Comparison of ENCODE assay signal across 8 cellular contexts in the genomic region with DNA sequence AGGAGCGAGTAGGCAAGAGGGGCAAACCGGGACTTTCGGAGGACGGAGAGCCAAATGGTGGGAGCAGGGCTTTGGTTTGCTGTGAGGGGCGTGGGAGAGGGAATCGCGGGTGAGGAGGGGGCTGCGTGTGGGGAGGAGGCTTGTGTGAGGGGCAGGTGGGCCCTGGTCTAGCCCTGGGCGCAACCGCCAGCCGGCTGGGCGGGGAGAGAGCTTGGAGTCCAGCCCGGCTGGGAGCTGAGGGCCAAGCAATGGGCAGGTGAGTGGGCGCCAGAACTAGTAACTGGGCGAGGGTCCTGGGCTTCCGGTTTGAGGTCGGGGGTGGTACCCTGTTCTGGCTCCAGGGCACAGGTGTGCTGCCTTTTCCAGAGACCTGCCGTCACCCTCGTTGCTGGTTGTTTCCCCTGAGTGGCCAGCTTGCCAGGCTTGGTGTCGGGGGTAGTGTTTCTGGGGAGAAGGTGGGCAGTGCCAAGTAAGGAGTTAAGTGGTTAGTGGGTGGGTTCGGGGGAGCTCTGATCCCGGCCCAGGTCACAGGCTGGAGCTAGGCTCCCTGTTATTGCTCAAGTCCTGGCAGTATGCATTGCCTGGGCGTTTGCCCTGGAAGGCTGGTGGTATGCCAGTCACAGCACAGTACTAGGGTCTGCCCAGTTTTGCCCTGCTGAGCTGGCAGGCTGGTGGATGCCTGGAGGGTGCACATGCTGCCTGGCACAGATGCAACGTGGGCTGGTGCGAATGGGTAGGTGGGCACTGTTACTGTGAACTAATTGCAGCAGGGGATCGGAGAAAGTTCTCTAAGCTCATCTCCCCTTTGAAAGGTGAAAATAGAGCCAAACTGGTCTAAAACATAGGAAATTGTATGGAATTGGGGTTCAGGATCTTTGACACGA. TPM values are rescaled to one million over a fixed set of nuclear protein-coding genes. Genes with fewer than 3 reads are reported as not detected.
DNase-seq lines count a peak whose midpoint lies in the region; ATAC-seq and TF ChIP-seq lines count a peak whose summit lies in the region.

No MANE protein-coding gene starts in this region.

- H3K4me3 ChIP-seq in NB4 (ENCODE audit: low read depth, low read length) (peak overlapping the region; percentile 90), left ventricle myocardium inferior (peak overlapping the region; percentile 84)

- H3K9me3 ChIP-seq in left ventricle myocardium inferior (replicated peaks) = no peaks in the 10 kb centered on the region

- 4 to 10% (median 9%) methylated on average over 24 to 27 of the region's 27 CpGs for WGBS in adipose tissue, 3 donors

- H3K27ac ChIP-seq in adipose tissue (ENCODE audit: low read depth, low read length) = peak overlapping the region; percentile 87
- H3K27ac ChIP-seq in left ventricle myocardium inferior (replicated peaks) = peak overlapping the region; percentile 98

- H3K4me1 ChIP-seq in left ventricle myocardium inferior = peaks cover 72% of the 10 kb centered on the region

- no peak for TF ChIP-seq POLR2A in NB4 (IDR thresholded peaks at IDR 0.05; ENCODE audit: extremely low read depth, insufficient read length)

- TF ChIP-seq CTCF in NB4 (IDR thresholded peaks at IDR 0.05; ENCODE audit: low read depth, low read length) (no peak), left ventricle myocardium inferior (IDR thresholded peaks at IDR 0.05; ENCODE audit: borderline replicate concordance) (no peak)

- peak; percentile 33 for DNase-seq in ELR (ENCODE audit: low read depth)
- peak; percentile 33 for DNase-seq in NB4 (ENCODE audit: low read depth)
- peak; percentile 77 for DNase-seq in left ventricle myocardium inferior
- peak; percentile 86 for DNase-seq in posterior vena cava (ENCODE audit: low spot score)
- no peak for DNase-seq in GM19240 (ENCODE audit: insufficient read length, low spot score)
- DNase-seq in epidermal melanocyte (ENCODE audit: insufficient read length, low spot score) = no peak

- no peaks in the 10 kb centered on the region for H3K27me3 ChIP-seq in left ventricle myocardium inferior (ENCODE audit: low read depth)

- intact Hi-C loops in left ventricle myocardium inferior (cut with micrococcal nuclease) = no loop called here
- intact Hi-C loops in posterior vena cava (cut with DNase I) = no loop called here

- H3K36me3 ChIP-seq in left ventricle myocardium inferior = no peaks in the 10 kb centered on the region

- no peak for ATAC-seq in GM21367 (IDR thresholded peaks at IDR 0.05; ENCODE audit: unreplicated experiment)

RNA-seq across cellular contexts. Expression of a gene that starts 0.7 kb away (rescaled TPM):
- polyA plus RNA-seq in adipose tissue = 1 to 10 TPM; 5.1 to 8.0 (median 7.7) TPM
- total RNA-seq in left ventricle myocardium inferior (70.3 TPM), posterior vena cava (10 to 100 TPM; 28.8 to 32.4 TPM)

RNA-seq across cellular contexts. Expression of a gene that starts 42.9 kb away (rescaled TPM):
- polyA plus RNA-seq in adipose tissue = under 1 TPM in 2 of 3 donors, not detected in 1; 0.02 to 0.04 TPM
- total RNA-seq in left ventricle myocardium inferior (not detected), posterior vena cava (not detected)

Comparison
In these comparisons a context has a peak if more than half of its experiments do, and no peak if none do; other contexts are left out.
1. DNase-seq: peak in ELR (single experiment), NB4 (single experiment), left ventricle myocardium inferior (single experiment) and posterior vena cava (single experiment); none in GM19240 (single experiment) and epidermal melanocyte (single experiment).